Comparison of ENCODE assay signal across 9 cellular contexts in the genomic region with DNA sequence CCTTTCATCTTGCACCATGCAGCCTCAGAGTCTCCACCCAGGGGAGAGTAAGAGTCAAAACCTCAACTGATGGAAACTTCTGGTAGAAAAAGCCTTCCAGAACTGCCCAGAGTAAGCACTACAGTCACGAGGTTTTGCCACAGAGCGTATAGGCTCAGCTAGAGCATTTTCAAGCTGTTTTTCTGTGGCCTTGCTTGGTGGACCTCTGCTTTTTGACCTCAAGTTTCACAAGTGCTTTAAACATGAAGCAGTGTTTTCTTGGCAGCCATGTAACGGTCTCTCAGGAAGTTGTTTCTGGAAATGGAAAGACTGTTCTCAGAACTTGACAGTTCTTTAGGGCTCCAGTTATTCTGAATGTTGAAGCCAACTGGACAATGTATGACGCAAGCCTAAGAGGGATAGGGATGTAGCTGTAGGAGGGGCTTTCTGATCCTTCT.
DNase-seq lines count a peak whose midpoint lies in the region; ATAC-seq and TF ChIP-seq lines count a peak whose summit lies in the region.
"Had no signal": no experiment of that assay in that cellular context is flagged by ENCODE, and none has a peak within 500 bp of the region (broad histone marks: within the 10 kb centered on the region; RNA-seq: fewer than 3 reads in every experiment).

No MANE protein-coding gene starts in this region.

- peak; percentile 92 for ATAC-seq in Right ventricle myocardium inferior
- ATAC-seq in Right ventricle myocardium superior (ENCODE audit: poor library complexity) = peak; percentile 86
- peak; percentile 85 for ATAC-seq in aorta (ENCODE audit: low FRiP score)
- ATAC-seq in SK-N-SH treated with all-trans-retinoic acid at 6 μM for 48 hours = no peak

- H3K4me3 ChIP-seq in MM.1S (ENCODE audit: low read length) (no peak overlapping the region), aorta (ENCODE audit: low read length in 2 of 2) (no peak overlapping the region)

- no peaks in the 10 kb centered on the region for H3K27me3 ChIP-seq in MM.1S (replicated peaks; ENCODE audit: insufficient read depth, low read length)
- H3K27me3 ChIP-seq in aorta (ENCODE audit: control insufficient read depth in 1 of 2, insufficient read depth in 2 of 2, low read length in 1 of 2) = no peaks in the 10 kb centered on the region

- H3K4me1 Mint-ChIP-seq in activated naive CD4-positive, alpha-beta T cell treated with anti-CD3 and anti-CD28 coated beads for 36 hours (ENCODE audit: low read depth) = peaks cover 12% of the 10 kb centered on the region

- TF ChIP-seq CTCF in MM.1S (IDR thresholded peaks at IDR 0.05; ENCODE audit: low read length) = no peak

- H3K4me2 ChIP-seq in MM.1S (ENCODE audit: low read depth, low read length) = no peak overlapping the region

- no peaks in the 10 kb centered on the region for H4K20me1 ChIP-seq in MM.1S (ENCODE audit: insufficient read depth, low read length)

- intact Hi-C loops in Right ventricle myocardium inferior (cut with DNase I) (loop anchor here (10.0 kb wide), 1 partner anchor 143 kb away; the partner anchor contains the start of gene ZDHHC14), cardiac septum (cut with DNase I) (no loop called here), Right ventricle myocardium superior (cut with DNase I) (no loop called here), aorta (cut with DNase I) (no loop called here)
- intact Hi-C loops in activated naive CD4-positive, alpha-beta T cell treated with anti-CD3 and anti-CD28 coated beads for 36 hours (cut with micrococcal nuclease) = no loop called here

- no peaks in the 10 kb centered on the region for H3K9me2 ChIP-seq in MM.1S (replicated peaks; ENCODE audit: insufficient read depth, low read length)

- H3K79me2 ChIP-seq in MM.1S (ENCODE audit: low read length) = no peaks in the 10 kb centered on the region

- no peak overlapping the region for H3K27ac Mint-ChIP-seq in activated naive CD4-positive, alpha-beta T cell treated with anti-CD3 and anti-CD28 coated beads for 36 hours

- H3K9me3 ChIP-seq in MM.1S (replicated peaks; ENCODE audit: insufficient read depth, low read length) (no peaks in the 10 kb centered on the region), aorta (ENCODE audit: control insufficient read depth, low read length) (no peaks in the 10 kb centered on the region)

- H3K36me3 ChIP-seq in MM.1S (replicated peaks; ENCODE audit: insufficient read depth, low read length) (no peaks in the 10 kb centered on the region), aorta (ENCODE audit: control insufficient read depth in 1 of 2, insufficient read depth in 2 of 2, low read length in 1 of 2) (no peaks in the 10 kb centered on the region)

- no peaks in the 10 kb centered on the region for H3K27me3 Mint-ChIP-seq in activated naive CD4-positive, alpha-beta T cell treated with anti-CD3 and anti-CD28 coated beads for 36 hours (ENCODE audit: low read depth)
- H3K27me3 Mint-ChIP-seq: CD4-positive, alpha-beta memory T cell had no signal

- H3K4me3 Mint-ChIP-seq in activated naive CD4-positive, alpha-beta T cell treated with anti-CD3 and anti-CD28 coated beads for 36 hours = no peak overlapping the region

- no peak overlapping the region for H3K9ac ChIP-seq in MM.1S (ENCODE audit: low read length)

- H3K27ac ChIP-seq in MM.1S (ENCODE audit: low read length) (no peak overlapping the region), aorta (ENCODE audit: low read depth in 1 of 2, low read length in 2 of 2) (peak overlapping the region in 1 of 2 donors; percentile 45)

- no peaks in the 10 kb centered on the region for H3F3A ChIP-seq in MM.1S (ENCODE audit: insufficient read depth, low read length)

- WGBS in aorta, 2 donors = 3 to 5% methylated on average over 4 of the region's 4 CpGs

- H3K9me3 Mint-ChIP-seq in activated naive CD4-positive, alpha-beta T cell treated with anti-CD3 and anti-CD28 coated beads for 36 hours = no peaks in the 10 kb centered on the region
- H3K9me3 Mint-ChIP-seq: CD4-positive, alpha-beta memory T cell had no signal

- DNase-seq in Right ventricle myocardium inferior (ENCODE audit: missing footprints) (no peak), cardiac septum (ENCODE audit: low spot score) (no peak), MM.1S (peak; percentile 8), Right ventricle myocardium superior (no peak), aorta (no peak), NCI-H524 (lab: John Stamatoyannopoulos, UW) (no peak)
- no peak for DNase-seq in activated naive CD4-positive, alpha-beta T cell treated with anti-CD3 and anti-CD28 coated beads for 36 hours

- H3K36me3 Mint-ChIP-seq in activated naive CD4-positive, alpha-beta T cell treated with anti-CD3 and anti-CD28 coated beads for 36 hours (ENCODE audit: low read depth) = no peaks in the 10 kb centered on the region

- H2AFZ ChIP-seq in MM.1S (ENCODE audit: low read length) = no peak overlapping the region

- H3K4me1 ChIP-seq in MM.1S (ENCODE audit: low read length) = no peaks in the 10 kb centered on the region
- H3K4me1 ChIP-seq in aorta (ENCODE audit: control insufficient read depth in 1 of 2, insufficient read depth in 2 of 2, low read length in 2 of 2) = peaks cover 0 to 3% of the 10 kb centered on the region in 2 donors

- CTCF ChIA-PET in activated naive CD4-positive, alpha-beta T cell treated with anti-CD3 and anti-CD28 coated beads for 36 hours (lab: Charles Lee) = no interaction called here

TF ChIP-seq in SK-N-SH treated with all-trans-retinoic acid at 6 μM for 48 hours, 23 proteins besides CTCF, POLR2A, EP300 and RAD21:
- TF ChIP-seq TOX (CRISPR knock-in tag; IDR thresholded peaks at IDR 0.05; ENCODE audit: borderline replicate concordance) (no peak), CREB5 (CRISPR knock-in tag; IDR thresholded peaks at IDR 0.05; ENCODE audit: low read depth) (no peak), SNAI2 (CRISPR knock-in tag; IDR thresholded peaks at IDR 0.05) (no peak), ISL1 (CRISPR knock-in tag; IDR thresholded peaks at IDR 0.05) (no peak), PPARA (CRISPR knock-in tag; IDR thresholded peaks at IDR 0.05; ENCODE audit: borderline replicate concordance) (no peak), ESRRG (CRISPR knock-in tag; IDR thresholded peaks at IDR 0.05) (no peak), ZC3H10 (CRISPR knock-in tag; IDR thresholded peaks at IDR 0.05) (no peak), ZNF565 (CRISPR knock-in tag; conservative IDR thresholded peaks at IDR 0.05; ENCODE audit: low read depth) (no peak), ZNF8 (CRISPR knock-in tag; IDR thresholded peaks at IDR 0.05) (no peak), CSRNP3 (CRISPR knock-in tag; IDR thresholded peaks at IDR 0.05) (no peak), CSDC2 (CRISPR knock-in tag; IDR thresholded peaks at IDR 0.05) (no peak), RARB (CRISPR knock-in tag; IDR thresholded peaks at IDR 0.05) (no peak), ZFP3 (CRISPR knock-in tag; IDR thresholded peaks at IDR 0.05) (no peak), OSR1 (CRISPR knock-in tag; IDR thresholded peaks at IDR 0.05) (no peak), ZNF70 (CRISPR knock-in tag; IDR thresholded peaks at IDR 0.05) (no peak), BACH2 (CRISPR knock-in tag; IDR thresholded peaks at IDR 0.05; ENCODE audit: borderline replicate concordance) (no peak)
- TF ChIP-seq, protein P1, sequence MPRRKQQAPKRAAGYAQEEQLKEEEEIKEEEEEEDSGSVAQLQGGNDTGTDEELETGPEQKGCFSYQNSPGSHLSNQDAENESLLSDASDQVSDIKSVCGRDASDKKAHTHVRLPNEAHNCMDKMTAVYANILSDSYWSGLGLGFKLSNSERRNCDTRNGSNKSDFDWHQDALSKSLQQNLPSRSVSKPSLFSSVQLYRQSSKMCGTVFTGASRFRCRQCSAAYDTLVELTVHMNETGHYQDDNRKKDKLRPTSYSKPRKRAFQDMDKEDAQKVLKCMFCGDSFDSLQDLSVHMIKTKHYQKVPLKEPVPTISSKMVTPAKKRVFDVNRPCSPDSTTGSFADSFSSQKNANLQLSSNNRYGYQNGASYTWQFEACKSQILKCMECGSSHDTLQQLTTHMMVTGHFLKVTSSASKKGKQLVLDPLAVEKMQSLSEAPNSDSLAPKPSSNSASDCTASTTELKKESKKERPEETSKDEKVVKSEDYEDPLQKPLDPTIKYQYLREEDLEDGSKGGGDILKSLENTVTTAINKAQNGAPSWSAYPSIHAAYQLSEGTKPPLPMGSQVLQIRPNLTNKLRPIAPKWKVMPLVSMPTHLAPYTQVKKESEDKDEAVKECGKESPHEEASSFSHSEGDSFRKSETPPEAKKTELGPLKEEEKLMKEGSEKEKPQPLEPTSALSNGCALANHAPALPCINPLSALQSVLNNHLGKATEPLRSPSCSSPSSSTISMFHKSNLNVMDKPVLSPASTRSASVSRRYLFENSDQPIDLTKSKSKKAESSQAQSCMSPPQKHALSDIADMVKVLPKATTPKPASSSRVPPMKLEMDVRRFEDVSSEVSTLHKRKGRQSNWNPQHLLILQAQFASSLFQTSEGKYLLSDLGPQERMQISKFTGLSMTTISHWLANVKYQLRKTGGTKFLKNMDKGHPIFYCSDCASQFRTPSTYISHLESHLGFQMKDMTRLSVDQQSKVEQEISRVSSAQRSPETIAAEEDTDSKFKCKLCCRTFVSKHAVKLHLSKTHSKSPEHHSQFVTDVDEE (CRISPR knock-in tag; IDR thresholded peaks at IDR 0.05) = no peak
